Comparison of ENCODE assay signal across 1 cellular context in the genomic region with DNA sequence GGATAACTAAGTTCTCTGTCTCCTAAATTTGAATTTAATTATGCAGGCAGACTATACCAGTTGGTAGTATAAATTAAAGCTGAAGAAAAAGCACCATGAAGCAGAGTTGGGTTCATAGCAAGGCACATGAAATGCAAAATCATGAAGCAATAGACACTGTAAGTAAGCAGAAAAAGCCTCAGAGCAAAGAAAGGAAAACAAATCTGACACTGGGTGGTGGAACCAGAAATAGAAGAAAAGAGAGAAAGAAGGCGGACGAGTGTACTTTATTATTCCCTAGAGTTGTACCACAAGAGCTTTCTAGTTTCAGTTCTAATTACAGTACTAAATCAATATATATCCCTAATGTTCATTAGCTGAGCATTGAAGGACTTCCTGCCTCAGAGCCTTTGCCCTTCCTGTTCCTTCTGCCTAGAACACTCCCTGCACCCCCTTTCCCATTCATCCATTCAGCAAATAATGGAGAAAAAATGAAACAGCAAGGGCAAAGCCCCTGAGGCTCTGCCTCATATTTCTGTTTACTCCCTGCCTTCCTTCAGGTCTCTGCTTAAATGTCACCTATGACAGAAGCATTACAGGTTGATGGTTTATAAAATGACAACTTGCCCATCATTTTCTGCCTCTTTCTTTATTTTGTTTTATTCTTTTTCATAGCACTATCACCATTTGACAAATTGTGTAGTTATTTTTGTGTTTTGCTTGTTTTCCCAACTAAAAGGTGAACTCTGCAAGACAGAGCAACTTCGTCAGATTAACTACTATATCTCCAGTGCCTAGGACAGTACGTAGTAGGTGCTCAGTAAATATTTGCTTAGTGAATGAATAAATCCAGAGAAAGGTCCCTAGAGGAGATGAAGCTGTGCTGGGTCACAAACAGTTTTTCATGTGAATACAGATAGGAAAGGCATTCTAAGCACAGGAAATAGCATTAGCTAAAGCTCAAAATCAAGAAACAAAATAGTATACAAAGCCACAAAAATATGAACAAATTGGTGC.
TF ChIP-seq lines count a peak whose summit lies in the region.

No MANE protein-coding gene starts in this region.

TF ChIP-seq in HepG2, 621 proteins besides CTCF, POLR2A, EP300 and RAD21:
- TF ChIP-seq, protein P1, sequence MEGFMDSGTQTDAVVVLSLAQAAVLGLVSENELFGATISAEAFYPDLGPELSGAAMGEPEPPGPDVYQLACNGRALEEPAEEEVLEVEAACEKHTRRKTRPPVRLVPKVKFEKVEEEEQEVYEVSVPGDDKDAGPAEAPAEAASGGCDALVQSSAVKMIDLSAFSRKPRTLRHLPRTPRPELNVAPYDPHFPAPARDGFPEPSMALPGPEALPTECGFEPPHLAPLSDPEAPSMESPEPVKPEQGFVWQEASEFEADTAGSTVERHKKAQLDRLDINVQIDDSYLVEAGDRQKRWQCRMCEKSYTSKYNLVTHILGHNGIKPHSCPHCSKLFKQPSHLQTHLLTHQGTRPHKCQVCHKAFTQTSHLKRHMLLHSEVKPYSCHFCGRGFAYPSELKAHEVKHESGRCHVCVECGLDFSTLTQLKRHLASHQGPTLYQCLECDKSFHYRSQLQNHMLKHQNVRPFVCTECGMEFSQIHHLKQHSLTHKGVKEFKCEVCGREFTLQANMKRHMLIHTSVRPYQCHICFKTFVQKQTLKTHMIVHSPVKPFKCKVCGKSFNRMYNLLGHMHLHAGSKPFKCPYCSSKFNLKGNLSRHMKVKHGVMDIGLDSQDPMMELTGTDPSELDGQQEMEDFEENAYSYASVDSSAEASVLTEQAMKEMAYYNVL (CRISPR knock-in tag; IDR thresholded peaks at IDR 0.05; ENCODE audit: borderline replicate concordance), result peak; percentile 78; the same call in 1 of the 2 replicates
- no peak for TF ChIP-seq SUZ12 (IDR thresholded peaks at IDR 0.05; ENCODE audit: low read depth, low read length)
TF ChIP-seq in HepG2: peak in this region for 1.
